In genomic region chr9:91654527-91654926, GRCh38 we compare ENCODE assay signal across 1 cellular context.
TF ChIP-seq lines count a peak whose summit lies in the region.

No MANE protein-coding gene starts in this region.

TF ChIP-seq in GM23338, 12 proteins besides CTCF, POLR2A, EP300 and RAD21 (continued from another document):
- TF ChIP-seq ZNF462 (CRISPR knock-in tag; IDR thresholded peaks at IDR 0.05) (no peak), JUNB (IDR thresholded peaks at IDR 0.05; ENCODE audit: unreplicated experiment) (no peak), EZH2phosphoT487 (IDR thresholded peaks at IDR 0.05; ENCODE audit: unreplicated experiment) (no peak), POLR2AphosphoS5 (IDR thresholded peaks at IDR 0.05; ENCODE audit: low read depth) (no peak), ETS1 (IDR thresholded peaks at IDR 0.05) (no peak), STAT1 (IDR thresholded peaks at IDR 0.05; ENCODE audit: unreplicated experiment) (no peak), ZNF331 (CRISPR knock-in tag; IDR thresholded peaks at IDR 0.05; ENCODE audit: low read depth) (no peak), ZNF114 (CRISPR knock-in tag; IDR thresholded peaks at IDR 0.05) (no peak), REST (IDR thresholded peaks at IDR 0.05; ENCODE audit: unreplicated experiment) (no peak)
